In the genomic region with DNA sequence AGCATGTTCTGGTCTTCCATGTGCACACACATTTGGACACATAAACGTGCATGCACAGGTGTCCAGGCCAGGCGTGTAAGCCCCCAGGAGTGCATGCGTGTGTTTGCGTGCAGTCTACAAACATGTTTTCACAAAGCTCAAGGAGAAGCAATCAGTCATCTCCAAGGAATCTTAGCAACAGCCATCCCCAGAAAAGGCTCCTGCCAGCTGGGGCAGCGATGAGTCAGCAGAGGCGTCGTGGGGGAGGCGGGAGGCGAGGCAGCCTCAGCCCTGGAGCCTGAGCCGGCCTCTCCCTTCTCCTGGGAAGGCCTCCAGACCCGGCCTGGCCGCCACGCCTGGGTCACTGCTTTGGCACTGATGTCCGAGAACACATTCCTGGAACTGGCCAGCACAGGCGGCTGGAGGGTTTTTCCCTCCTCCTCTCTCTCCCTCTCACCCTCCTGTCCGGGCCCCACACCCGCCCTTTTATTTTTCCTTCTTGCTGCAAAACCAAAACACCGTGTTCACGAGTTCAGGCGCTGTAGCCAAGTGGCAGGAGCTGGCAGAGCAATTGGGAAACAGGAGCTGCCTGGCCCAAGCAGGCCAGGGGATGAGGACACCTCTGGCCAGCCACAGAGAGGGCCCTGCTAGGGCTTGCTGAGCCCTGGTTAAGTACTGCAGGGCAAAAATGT, we compare ENCODE assay signal across 8 cellular contexts.
DNase-seq lines count a peak whose midpoint lies in the region; ATAC-seq, FAIRE-seq and TF ChIP-seq lines count a peak whose summit lies in the region.

No MANE protein-coding gene starts in this region.

- no peak overlapping the region for H3K4me2 ChIP-seq in MM.1S (ENCODE audit: low read depth, low read length)

- H3K36me3 ChIP-seq in adrenal gland (replicated peaks in 1 of 2): no peaks in the 10 kb centered on the region
- H3K36me3 ChIP-seq in pancreas: no peaks in the 10 kb centered on the region
- no peaks in the 10 kb centered on the region for H3K36me3 ChIP-seq in MM.1S (replicated peaks; ENCODE audit: insufficient read depth, low read length)

- WGBS in adrenal gland, 4 donors: 5 to 20% (median 9%) methylated on average over 14 to 20 of the region's 20 CpGs
- 3 to 4% methylated on average over 20 of the region's 20 CpGs for WGBS in pancreas, 2 donors

- H3K9ac ChIP-seq in MM.1S (ENCODE audit: low read length): no peak overlapping the region

- no peaks in the 10 kb centered on the region for H4K20me1 ChIP-seq in MM.1S (ENCODE audit: insufficient read depth, low read length)

- no peaks in the 10 kb centered on the region for H3K79me2 ChIP-seq in MM.1S (ENCODE audit: low read length)

- H3K9me2 ChIP-seq in MM.1S (replicated peaks; ENCODE audit: insufficient read depth, low read length): no peaks in the 10 kb centered on the region

- H3F3A ChIP-seq in MM.1S (ENCODE audit: insufficient read depth, low read length): no peaks in the 10 kb centered on the region

- TF ChIP-seq POLR2A in adrenal gland (IDR thresholded peaks at IDR 0.05): peak in 1 of 2 donors; percentile 70

- peak; percentile 85 for FAIRE-seq in pancreas (lab: Jason Lieb, UNC)

- H3K4me3 ChIP-seq in adrenal gland: no peak overlapping the region
- H3K4me3 ChIP-seq in pancreas: no peak overlapping the region
- no peak overlapping the region for H3K4me3 ChIP-seq in MM.1S (ENCODE audit: low read length)

- intact Hi-C loops in adrenal gland (cut with DNase I) (loop anchor here in 1 of 2 donors (5.0 kb wide), 2 partner anchors 38 to 108 kb away; partner anchors contain the start of gene IRF2BPL), head of caudate nucleus (cut with DNase I) (loop anchor here (2.0 to 5.0 kb wide), 2 partner anchors 110 to 133 kb away; partner anchors contain the start of gene IRF2BPL), pancreas (cut with DNase I) (loop anchor here in 1 of 3 donors (10.0 kb wide), 1 partner anchor 146 kb away; no protein-coding TSS in a partner anchor)

- H3K9me3 ChIP-seq in adrenal gland (replicated peaks in 1 of 3) (no peaks in the 10 kb centered on the region), pancreas (no peaks in the 10 kb centered on the region), MM.1S (replicated peaks; ENCODE audit: insufficient read depth, low read length) (no peaks in the 10 kb centered on the region)

- H3K4me1 ChIP-seq in adrenal gland (replicated peaks in 1 of 2) (peaks cover 37 to 62% of the 10 kb centered on the region in 2 donors), pancreas (peaks cover 29 to 36% (median 31%) of the 10 kb centered on the region in 3 donors), MM.1S (ENCODE audit: low read length) (no peaks in the 10 kb centered on the region)

- peak in 4 of 6 experiments; percentile 18 to 34 (median 30) for TF ChIP-seq CTCF in adrenal gland (IDR thresholded peaks at IDR 0.05)
- no peak for TF ChIP-seq CTCF in pancreas (IDR thresholded peaks at IDR 0.05)
- TF ChIP-seq CTCF in MM.1S (IDR thresholded peaks at IDR 0.05; ENCODE audit: low read length): no peak

- DNase-seq in NCI-H1436 (lab: John Stamatoyannopoulos, UW): peak; percentile 58
- no peak for DNase-seq in NCI-H1436 treated with DMSO at 0.1 percent for 48 hours (lab: John Stamatoyannopoulos, UW)
- DNase-seq in NCI-H1092 treated with DMSO at 0.1 percent for 48 hours (lab: John Stamatoyannopoulos, UW): peak; percentile 70
- peak; percentile 94 to 98 (median 97) for DNase-seq in adrenal gland
- DNase-seq in head of caudate nucleus: peak; percentile 66 to 97 (median 88)
- DNase-seq in pancreas: peak; percentile 92 to 96 (median 94)
- no peak for DNase-seq in MM.1S

- H3K27me3 ChIP-seq in adrenal gland (no peaks in the 10 kb centered on the region), pancreas (no peaks in the 10 kb centered on the region), MM.1S (replicated peaks; ENCODE audit: insufficient read depth, low read length) (no peaks in the 10 kb centered on the region)

- peak; percentile 85 to 89 (median 88) for ATAC-seq in pancreas
- ATAC-seq in GM19328 (IDR thresholded peaks at IDR 0.05; ENCODE audit: unreplicated experiment): no peak

- H3K27ac ChIP-seq in adrenal gland (peak overlapping the region; percentile 73 to 96 (median 92)), pancreas (peak overlapping the region; percentile 86 to 95 (median 90)), MM.1S (ENCODE audit: low read length) (no peak overlapping the region)

- H2AFZ ChIP-seq in MM.1S (ENCODE audit: low read length): no peak overlapping the region

Comparison
In these comparisons a context has a peak if more than half of its experiments do, and no peak if none do; other contexts are left out.
1. DNase-seq: peak in NCI-H1436 (single experiment), NCI-H1092 treated with DMSO at 0.1 percent for 48 hours (single experiment), adrenal gland (7 of 7), head of caudate nucleus (42 of 42) and pancreas (6 of 6); none in NCI-H1436 treated with DMSO at 0.1 percent for 48 hours (single experiment) and MM.1S (single experiment).
2. CTCF ChIP-seq: peak in adrenal gland (4 of 6); none in pancreas (0 of 4) and MM.1S (single experiment).